8 cellular contexts compared by ENCODE assay signal in genomic region chr1:59759156-59759925, GRCh38. TPM values are rescaled to one million over a fixed set of nuclear protein-coding genes. Genes with fewer than 3 reads are reported as not detected.
DNase-seq lines count a peak whose midpoint lies in the region; ATAC-seq and TF ChIP-seq lines count a peak whose summit lies in the region.

No MANE protein-coding gene starts in this region.

- intact Hi-C loops in HCT116 (cut with micrococcal nuclease) = loop anchor here (1.0 to 5.0 kb wide), 5 partner anchors 462 to 1243 kb away; partner anchors contain the start of gene FGGY

- H3K9ac ChIP-seq in HCT116 (ENCODE audit: low read length) (peak overlapping the region; percentile 22; the same call in 1 of the 2 replicates), MM.1S (ENCODE audit: low read length) (peak overlapping the region; percentile 19; the same call in 1 of the 2 replicates)

- ATAC-seq in HCT116 (peak; percentile 96), gastroesophageal sphincter (peak; percentile 93), omental fat pad (ENCODE audit: low FRiP score) (peak; percentile 91)

- H2AFZ ChIP-seq in HCT116 (ENCODE audit: low read depth, low read length, poor library complexity, severe bottlenecking) (peak overlapping the region; percentile 94), MM.1S (ENCODE audit: low read length) (peak overlapping the region; percentile 82)

- WGBS in gastroesophageal sphincter (ENCODE audit: low coverage in 1 of 2), 2 donors = 4 to 7% methylated on average over 6 to 7 of the region's 11 CpGs
- 4% methylated on average over 11 of the region's 11 CpGs for WGBS in suprapubic skin

- H3K36me3 ChIP-seq in HCT116 (ENCODE audit: control insufficient read depth in 1 of 2, insufficient read depth in 2 of 2, low read length in 2 of 2) (no peaks in the 10 kb centered on the region), MM.1S (replicated peaks; ENCODE audit: insufficient read depth, low read length) (no peaks in the 10 kb centered on the region), gastroesophageal sphincter (no peaks in the 10 kb centered on the region), suprapubic skin (no peaks in the 10 kb centered on the region)

- H3K79me2 ChIP-seq in HCT116 (ENCODE audit: insufficient read depth, low read length) (no peaks in the 10 kb centered on the region), MM.1S (ENCODE audit: low read length) (no peaks in the 10 kb centered on the region)

- RAD21 ChIA-PET in HCT116 (lab: Charles Lee; ENCODE audit: low non-redundant PET in 1 of 2, low total read pairs in 2 of 2, uncharacterized antibody in 2 of 2, unreplicated experiment in 2 of 2) = no interaction called here

- H3K9me3 ChIP-seq in HCT116 (ENCODE audit: control insufficient read depth in 1 of 2, insufficient read depth in 1 of 2, low read depth in 1 of 2, low read length in 2 of 2) (no peaks in the 10 kb centered on the region), MM.1S (replicated peaks; ENCODE audit: insufficient read depth, low read length) (no peaks in the 10 kb centered on the region), gastroesophageal sphincter (no peaks in the 10 kb centered on the region), suprapubic skin (no peaks in the 10 kb centered on the region)

- H3K27ac ChIP-seq in HCT116 (ENCODE audit: low read depth, low read length) (no peak overlapping the region), MM.1S (ENCODE audit: low read length) (no peak overlapping the region), gastroesophageal sphincter (peak overlapping the region; percentile 31 to 66 (median 48)), suprapubic skin (peak overlapping the region; percentile 54)

- DNase-seq in GM03348 (ENCODE audit: low spot score) (peak; percentile 90), HCT116 (ENCODE audit: low read depth, low spot score) (peak; percentile 59), MM.1S (peak; percentile 83), SIG-M5 treated with dmso at 0.1 percent for 504 hours (lab: John Stamatoyannopoulos, UW; ENCODE audit: unreplicated experiment) (peak; percentile 86), omental fat pad (ENCODE audit: low spot score) (peak; percentile 39), suprapubic skin (ENCODE audit: low spot score in 2 of 2) (peak; percentile 83)
- peak; percentile 9 to 48 (median 30) for DNase-seq in activated naive CD4-positive, alpha-beta T cell (lab: John Stamatoyannopoulos, UW)

- H3K9me2 ChIP-seq in HCT116 (ENCODE audit: insufficient read depth) (no peaks in the 10 kb centered on the region), MM.1S (replicated peaks; ENCODE audit: insufficient read depth, low read length) (no peaks in the 10 kb centered on the region)

- TF ChIP-seq RAD21 in HCT116 (IDR thresholded peaks at IDR 0.05; ENCODE audit: low read depth) = peak; percentile 99

- no peaks in the 10 kb centered on the region for H3F3A ChIP-seq in MM.1S (ENCODE audit: insufficient read depth, low read length)

- H3K4me1 ChIP-seq in HCT116 (ENCODE audit: control insufficient read depth in 1 of 2, insufficient read depth in 2 of 2, low read length in 2 of 2) (peaks cover 0 to 8% of the 10 kb centered on the region in 2 experiments; a peak in 2 of 4 replicates), MM.1S (ENCODE audit: low read length) (peaks cover 14% of the 10 kb centered on the region; the same call in 1 of the 2 replicates), gastroesophageal sphincter (peaks cover 0 to 14% (median 6%) of the 10 kb centered on the region in 3 donors), suprapubic skin (peaks cover 35% of the 10 kb centered on the region)

- H4K20me1 ChIP-seq in HCT116 (ENCODE audit: insufficient read depth) = no peaks in the 10 kb centered on the region
- no peaks in the 10 kb centered on the region for H4K20me1 ChIP-seq in MM.1S (ENCODE audit: insufficient read depth, low read length)

- POLR2A ChIA-PET in HCT116 (lab: Charles Lee) = no interaction called here

- H3K27me3 ChIP-seq in HCT116 (ENCODE audit: insufficient read depth, low read length) = no peaks in the 10 kb centered on the region
- no peaks in the 10 kb centered on the region for H3K27me3 ChIP-seq in MM.1S (replicated peaks; ENCODE audit: insufficient read depth, low read length)
- H3K27me3 ChIP-seq in gastroesophageal sphincter = no peaks in the 10 kb centered on the region
- H3K27me3 ChIP-seq in suprapubic skin = no peaks in the 10 kb centered on the region

- 0 out of 4 replicates have a peak overlapping the region, but pooled peaks of 1 of the 2 experiments have one; percentile 7 for H3K4me3 ChIP-seq in HCT116 (replicated peaks in 1 of 2; ENCODE audit: low read depth in 1 of 2, low read length in 2 of 2)
- peak overlapping the region; percentile 47 for H3K4me3 ChIP-seq in MM.1S (ENCODE audit: low read length)
- H3K4me3 ChIP-seq in gastroesophageal sphincter = peak overlapping the region; percentile 32 to 35
- peak overlapping the region; percentile 13 for H3K4me3 ChIP-seq in suprapubic skin

- H3K4me2 ChIP-seq in HCT116 (ENCODE audit: low read length) (peak overlapping the region; percentile 54), MM.1S (ENCODE audit: low read depth, low read length) (peak overlapping the region; percentile 71)

- TF ChIP-seq CTCF in HCT116 (IDR thresholded peaks at IDR 0.05 in 2 of 3, conservative IDR thresholded peaks at IDR 0.05 in 1 of 3; ENCODE audit: borderline replicate concordance in 1 of 3, insufficient read depth in 1 of 3, low read depth in 2 of 3, low read length in 2 of 3) (peak; percentile 67 to 95 (median 92)), MM.1S (IDR thresholded peaks at IDR 0.05; ENCODE audit: low read length) (peak; percentile 94), gastroesophageal sphincter (IDR thresholded peaks at IDR 0.05) (peak; percentile 89 to 99 (median 96)), omental fat pad (IDR thresholded peaks at IDR 0.05) (peak in 2 of 3 donors; percentile 84 to 93), suprapubic skin (IDR thresholded peaks at IDR 0.05) (peak; percentile 90 to 96)

- CTCF ChIA-PET in HCT116 (lab: Charles Lee) = interaction anchor here (0.8 to 1.2 kb wide), 17 partner anchors 9 to 1243 kb away, joined by 3 to 9 read pairs (median 4); partner anchors contain the start of gene JUN

- no TSS peak for BruUV-seq in HCT116 (replicated peaks; lab: Mats Ljungman, UMichigan)

- TF ChIP-seq POLR2A in HCT116 (IDR thresholded peaks at IDR 0.05; ENCODE audit: borderline replicate concordance, extremely low read depth, insufficient read depth, insufficient read length) (no peak), gastroesophageal sphincter (IDR thresholded peaks at IDR 0.05) (no peak), suprapubic skin (IDR thresholded peaks at IDR 0.05) (no peak)

- TF ChIP-seq EP300 in gastroesophageal sphincter (IDR thresholded peaks at IDR 0.05) (no peak), suprapubic skin (IDR thresholded peaks at IDR 0.05) (no peak)

TF ChIP-seq in HCT116, 20 proteins besides CTCF, POLR2A, EP300 and RAD21:
- peak; percentile 10; the same call in 1 of the 2 replicates for TF ChIP-seq CEBPB (IDR thresholded peaks at IDR 0.05; ENCODE audit: low read depth)
- TF ChIP-seq, protein P1, sequence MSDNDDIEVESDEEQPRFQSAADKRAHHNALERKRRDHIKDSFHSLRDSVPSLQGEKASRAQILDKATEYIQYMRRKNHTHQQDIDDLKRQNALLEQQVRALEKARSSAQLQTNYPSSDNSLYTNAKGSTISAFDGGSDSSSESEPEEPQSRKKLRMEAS (IDR thresholded peaks at IDR 0.05) = peak; percentile 77
- TF ChIP-seq POLR2AphosphoS5 (IDR thresholded peaks at IDR 0.05; ENCODE audit: low read depth, low read length) = no peak
- TF ChIP-seq EZH2phosphoT487 (IDR thresholded peaks at IDR 0.05; ENCODE audit: borderline replicate concordance) = no peak
- TF ChIP-seq SIN3A (IDR thresholded peaks at IDR 0.05; ENCODE audit: low read depth) = no peak
- TF ChIP-seq YY1 (IDR thresholded peaks at IDR 0.05; ENCODE audit: extremely low read depth, insufficient replicate concordance, low read depth, low read length) = peak; percentile 55

RNA-seq across cellular contexts. Expression of gene HOOK1, which starts 55.4 kb away (rescaled TPM):
- total RNA-seq in HCT116 (2021; ENCODE audit: unreplicated experiment) = 30.9 TPM
- 9.4 and 9.6 TPM in 2 replicates for polyA plus RNA-seq in HCT116 (2012)
- total RNA-seq in gastroesophageal sphincter = 1 to 10 TPM in 1 of 4 donors, under 1 TPM in 2, not detected in 1; 0.40 to 2.0 (median 0.47) TPM
- 10 to 100 TPM in 1 of 4 donors, 1 to 10 TPM in 2, under 1 TPM in 1; 0.94 to 10.0 (median 2.5) TPM for total RNA-seq in omental fat pad
- 10 to 100 TPM; 22.3 to 38.1 (median 33.7) TPM for total RNA-seq in suprapubic skin

Comparison
In these comparisons a context has a peak if more than half of its experiments do, and no peak if none do; other contexts are left out.
1. DNase-seq: peak in every context shown above with its lines; median percentile 90 in GM03348; 86 in SIG-M5 treated with dmso at 0.1 percent for 504 hours; 83 in MM.1S; 83 in suprapubic skin; 59 in HCT116; 39 in omental fat pad; 30 in activated naive CD4-positive, alpha-beta T cell.
2. H3K27ac ChIP-seq: peak in gastroesophageal sphincter (4 of 4) and suprapubic skin (single experiment); none in HCT116 (single experiment) and MM.1S (single experiment).
3. Peak in every context shown above with its lines, with median percentiles within 50 percentile points of each other: ATAC-seq and CTCF ChIP-seq.